ENCODE assay signal across 14 cellular contexts in genomic region chr6:135030532-135031178, GRCh38. TPM values are rescaled to one million over a fixed set of nuclear protein-coding genes. Genes with fewer than 3 reads are reported as not detected.
A peak's percentile ranks its signal among the peaks of the same experiment; 100 is the strongest.
DNase-seq lines count a peak whose midpoint lies in the region; ATAC-seq and TF ChIP-seq lines count a peak whose summit lies in the region.
"Had no signal": no experiment of that assay in that cellular context is flagged by ENCODE, and none has a peak within 500 bp of the region (broad histone marks: within the 10 kb centered on the region; RNA-seq: fewer than 3 reads in every experiment).

No MANE protein-coding gene starts in this region.

- peak overlapping the region; percentile 62 for H3K4me3 Mint-ChIP-seq in activated T-cell treated with anti-CD3 and anti-CD28 coated beads, Interleukin-2, amount 50 U/mL, for 4 hours
- peak overlapping the region; percentile 76 for H3K4me3 Mint-ChIP-seq in T-helper 17 cell
- H3K4me3 Mint-ChIP-seq in stimulated activated memory B cell treated with anti-CD40 and anti-IgM and Interleukin-4, amounts not matched to agents 10 μg/mL and 1 μg/mL and 100 μg/mL, for 72 hours, result no peak overlapping the region

- H3K9me3 ChIP-seq in T-helper 17 cell (ENCODE audit: control insufficient read depth, low read length, poor library complexity, severe bottlenecking), result no peaks in the 10 kb centered on the region
- H3K9me3 ChIP-seq: esophagus muscularis mucosa, spleen, uterus had no signal

- H3K36me3 Mint-ChIP-seq in activated T-cell treated with anti-CD3 and anti-CD28 coated beads, Interleukin-2, amount 50 U/mL, for 4 hours (ENCODE audit: insufficient read depth), result peaks cover 38% of the 10 kb centered on the region
- peaks cover 6% of the 10 kb centered on the region for H3K36me3 Mint-ChIP-seq in T-helper 17 cell (ENCODE audit: low read depth)
- H3K36me3 Mint-ChIP-seq in stimulated activated memory B cell treated with anti-CD40 and anti-IgM and Interleukin-4, amounts not matched to agents 10 μg/mL and 1 μg/mL and 100 μg/mL, for 72 hours, result peaks cover 54% of the 10 kb centered on the region

- H3K27ac Mint-ChIP-seq in T-helper 17 cell, result peak overlapping the region; percentile 94
- peak overlapping the region; percentile 33 for H3K27ac Mint-ChIP-seq in stimulated activated memory B cell treated with anti-CD40 and anti-IgM and Interleukin-4, amounts not matched to agents 10 μg/mL and 1 μg/mL and 100 μg/mL, for 72 hours

- TF ChIP-seq CTCF in cardiac fibroblast (IDR thresholded peaks at IDR 0.05; ENCODE audit: low read depth, low read length), result no peak

- no peaks in the 10 kb centered on the region for H3K9me3 Mint-ChIP-seq in activated T-cell treated with anti-CD3 and anti-CD28 coated beads, Interleukin-2, amount 50 U/mL, for 4 hours
- no peaks in the 10 kb centered on the region for H3K9me3 Mint-ChIP-seq in stimulated activated memory B cell treated with anti-CD40 and anti-IgM and Interleukin-4, amounts not matched to agents 10 μg/mL and 1 μg/mL and 100 μg/mL, for 72 hours
- H3K9me3 Mint-ChIP-seq: IgD-negative memory B cell had no signal

- no peaks in the 10 kb centered on the region for H3K27me3 Mint-ChIP-seq in activated T-cell treated with anti-CD3 and anti-CD28 coated beads, Interleukin-2, amount 50 U/mL, for 4 hours (ENCODE audit: low read depth)
- H3K27me3 Mint-ChIP-seq in T-helper 17 cell, result no peaks in the 10 kb centered on the region
- H3K27me3 Mint-ChIP-seq in stimulated activated memory B cell treated with anti-CD40 and anti-IgM and Interleukin-4, amounts not matched to agents 10 μg/mL and 1 μg/mL and 100 μg/mL, for 72 hours, result no peaks in the 10 kb centered on the region
- H3K27me3 Mint-ChIP-seq: IgD-negative memory B cell had no signal

- H3K4me1 Mint-ChIP-seq in activated T-cell treated with anti-CD3 and anti-CD28 coated beads, Interleukin-2, amount 50 U/mL, for 4 hours (ENCODE audit: low read depth), result peaks cover 56% of the 10 kb centered on the region
- peaks cover 35% of the 10 kb centered on the region for H3K4me1 Mint-ChIP-seq in T-helper 17 cell
- peaks cover 32% of the 10 kb centered on the region for H3K4me1 Mint-ChIP-seq in stimulated activated memory B cell treated with anti-CD40 and anti-IgM and Interleukin-4, amounts not matched to agents 10 μg/mL and 1 μg/mL and 100 μg/mL, for 72 hours

- DNase-seq in activated T-cell treated with anti-CD3 and anti-CD28 coated beads, Interleukin-2, amount 50 U/mL, for 4 hours, result no peak
- DNase-seq in activated T-cell treated with anti-CD3 and anti-CD28 coated beads for 4 hours, result no peak
- no peak for DNase-seq in T-helper 17 cell
- DNase-seq in cardiac fibroblast (ENCODE audit: low read depth in 2 of 2), result peak; percentile 15 to 55
- DNase-seq in middle frontal gyrus (ENCODE audit: extremely low spot score, low spot score), result no peak
- no peak for DNase-seq in DMS153 (lab: John Stamatoyannopoulos, UW)
- DNase-seq: activated gamma-delta T cell treated with Interleukin-2 at 50 U/mL for 16 hours, NCI-H1694 treated with DMSO at 0.1 percent for 48 hours, spleen, uterus had no signal

- peak; percentile 39 to 53 for ATAC-seq in activated T-cell treated with anti-CD3 and anti-CD28 coated beads, Interleukin-2, amount 50 U/mL, for 4 hours
- ATAC-seq in T-helper 17 cell, result no peak
- ATAC-seq in stimulated activated memory B cell treated with anti-CD40 and anti-IgM and Interleukin-4, amounts not matched to agents 10 μg/mL and 1 μg/mL and 100 μg/mL, for 72 hours, result no peak
- no peak for ATAC-seq in GM21515 (IDR thresholded peaks at IDR 0.05; ENCODE audit: unreplicated experiment)

- no peak overlapping the region for H3K4me3 ChIP-seq in cardiac fibroblast (replicated peaks in 1 of 2; ENCODE audit: low read depth in 2 of 2, low read length in 2 of 2)
- H3K4me3 ChIP-seq: esophagus muscularis mucosa, spleen, uterus had no signal

RNA-seq across cellular contexts. Expression of gene HBS1L, which starts 24.0 kb away (rescaled TPM):
- 10 to 100 TPM; 72.8 to 92.3 (median 85.3) TPM for total RNA-seq in activated T-cell treated with anti-CD3 and anti-CD28 coated beads, Interleukin-2, amount 50 U/mL, for 4 hours
- total RNA-seq in T-helper 17 cell, result 10 to 100 TPM; 72.1 to 94.0 TPM

Comparison
In these comparisons a context has a peak if more than half of its experiments do, and no peak if none do; other contexts are left out.
1. ATAC-seq: peak in activated T-cell treated with anti-CD3 and anti-CD28 coated beads, Interleukin-2, amount 50 U/mL, for 4 hours (2 of 2); none in T-helper 17 cell (single experiment), stimulated activated memory B cell treated with anti-CD40 and anti-IgM and Interleukin-4, amounts not matched to agents 10 μg/mL and 1 μg/mL and 100 μg/mL, for 72 hours (single experiment) and GM21515 (single experiment).
2. DNase-seq: peak in cardiac fibroblast (2 of 2); none in activated T-cell treated with anti-CD3 and anti-CD28 coated beads, Interleukin-2, amount 50 U/mL, for 4 hours (single experiment), activated T-cell treated with anti-CD3 and anti-CD28 coated beads for 4 hours (single experiment), T-helper 17 cell (0 of 3), middle frontal gyrus (single experiment) and DMS153 (single experiment).